8 cellular contexts compared by ENCODE assay signal in the genomic region with DNA sequence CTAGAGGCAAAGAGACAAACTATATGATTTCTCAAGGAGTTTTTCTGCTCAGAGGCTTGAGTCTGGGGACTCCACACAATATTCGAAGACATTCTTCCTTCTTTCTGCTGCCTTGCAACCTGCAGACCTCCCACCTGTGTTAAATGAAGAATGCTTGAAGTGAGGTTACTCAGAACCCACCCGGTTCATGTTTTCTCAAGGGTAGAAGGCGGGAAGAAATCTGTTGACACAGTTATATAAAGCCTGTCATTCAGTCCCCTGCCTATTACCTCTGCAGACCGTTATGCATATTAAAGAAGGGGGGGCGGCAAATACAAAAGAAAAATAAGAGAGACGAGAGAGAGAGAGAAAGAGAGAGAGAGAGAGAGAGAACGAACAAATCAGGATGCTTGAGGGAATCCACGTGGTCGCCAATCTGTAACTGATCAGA. TPM values are rescaled to one million over a fixed set of nuclear protein-coding genes. Genes with fewer than 3 reads are reported as not detected.
DNase-seq lines count a peak whose midpoint lies in the region; ATAC-seq and TF ChIP-seq lines count a peak whose summit lies in the region.

No MANE protein-coding gene starts in this region.

- H3K36me3 ChIP-seq in MG63: no peaks in the 10 kb centered on the region

- TF ChIP-seq CTCF in cardiac fibroblast (IDR thresholded peaks at IDR 0.05; ENCODE audit: low read depth, low read length): no peak
- TF ChIP-seq CTCF in GM13976 (IDR thresholded peaks at IDR 0.05; ENCODE audit: borderline replicate concordance, control extremely low read depth, extremely low read depth, insufficient read depth, missing control alignments): no peak

- H3K27me3 ChIP-seq in MG63: no peaks in the 10 kb centered on the region

- in situ Hi-C loops in Caki2 (cut with HindIII; ENCODE audit: low pct_unique_long_range_greater_than_20kb, low sequenced_read_pairs) (no loop called here), GM13976 (cut with MboI; ENCODE audit: low sequenced_read_pairs, unreplicated experiment) (no loop called here)

- H3K4me3 ChIP-seq in MG63 (peak overlapping the region; percentile 90), cardiac fibroblast (replicated peaks in 1 of 2; ENCODE audit: low read depth in 2 of 2, low read length in 2 of 2) (peak overlapping the region; percentile 59 to 67)

- ATAC-seq in HG03097 (IDR thresholded peaks at IDR 0.05; ENCODE audit: low FRiP score, unreplicated experiment) (no peak), GM19463 (IDR thresholded peaks at IDR 0.05; ENCODE audit: unreplicated experiment) (no peak)

- H3K9me3 ChIP-seq in MG63: no peaks in the 10 kb centered on the region

- peak; percentile 74 for DNase-seq in Caki2 (ENCODE audit: low read depth)
- peak; percentile 46 for DNase-seq in MG63
- peak; percentile 52 to 56 for DNase-seq in cardiac fibroblast (ENCODE audit: low read depth in 2 of 2)
- peak; percentile 24 for DNase-seq in myocyte (ENCODE audit: low read depth)
- no peak for DNase-seq in stimulated activated CD4-positive, alpha-beta T cell treated with anti-CD3 and anti-CD28 coated beads, Interleukin-2, amount 100 ng/mL, for 24 hours
- DNase-seq in GM13976 (ENCODE audit: low spot score): no peak

RNA-seq across cellular contexts. Expression of gene KMT2A, which starts 2.2 kb away (rescaled TPM):
- total RNA-seq in Caki2 (2014; rRNA removed; shearing (Covaris generic); ENCODE audit: low replicate concordance): 5.3 and 20.3 TPM in 2 replicates
- 6.5 and 11.9 TPM in 2 replicates for total RNA-seq in MG63 (2014; rRNA removed; shearing (Covaris generic); ENCODE audit: low replicate concordance)
- total RNA-seq in myocyte: 19.3 and 25.0 TPM in 2 replicates
- 12.7 TPM for polyA plus RNA-seq in myocyte (2012)

RNA-seq across cellular contexts. Expression of gene ATP5MG, which starts 32.7 kb away (rescaled TPM):
- 126 and 158 TPM in 2 replicates for total RNA-seq in Caki2 (2014; rRNA removed; shearing (Covaris generic); ENCODE audit: low replicate concordance)
- total RNA-seq in MG63 (2014; rRNA removed; shearing (Covaris generic); ENCODE audit: low replicate concordance): 113 and 709 TPM in 2 replicates
- 41.3 and 45.2 TPM in 2 replicates for total RNA-seq in myocyte
- 264 TPM for polyA plus RNA-seq in myocyte (2012)

Comparison
In these comparisons a context has a peak if more than half of its experiments do, and no peak if none do; other contexts are left out.
1. DNase-seq: peak in Caki2 (single experiment), MG63 (single experiment), cardiac fibroblast (2 of 2) and myocyte (single experiment); none in stimulated activated CD4-positive, alpha-beta T cell treated with anti-CD3 and anti-CD28 coated beads, Interleukin-2, amount 100 ng/mL, for 24 hours (0 of 2) and GM13976 (single experiment).